Comparison of ENCODE assay signal across 8 cellular contexts in genomic region chr13:97432232-97432916, GRCh38. TPM values are rescaled to one million over a fixed set of nuclear protein-coding genes. Genes with fewer than 3 reads are reported as not detected.
A peak's percentile ranks its signal among the peaks of the same experiment; 100 is the strongest.
DNase-seq lines count a peak whose midpoint lies in the region; ATAC-seq and TF ChIP-seq lines count a peak whose summit lies in the region.

No MANE protein-coding gene starts in this region.

- DNase-seq in A673 (ENCODE audit: low spot score) = no peak
- DNase-seq in astrocyte of the hippocampus (ENCODE audit: low read depth, low spot score) = peak; percentile 21
- no peak for DNase-seq in lower leg skin (ENCODE audit: low spot score in 2 of 2)
- DNase-seq in type B pancreatic cell (ENCODE audit: extremely low spot score, unreplicated experiment) = no peak
- DNase-seq in omental fat pad (ENCODE audit: low spot score) = no peak
- DNase-seq in NCI-H1930 (lab: John Stamatoyannopoulos, UW) = no peak
- no peak for DNase-seq in A172 (ENCODE audit: low spot score)

- H3K9me3 ChIP-seq in A673 (ENCODE audit: low read depth, low read length, poor library complexity, severe bottlenecking) (no peaks in the 10 kb centered on the region), HEK293 (ENCODE audit: control insufficient read depth, insufficient read depth, low read depth, low read length) (no peaks in the 10 kb centered on the region)

- POLR2A ChIA-PET in A673 (lab: Charles Lee; ENCODE audit: low non-redundant PET) (no interaction called here), HEK293 (lab: Yijun Ruan, JAX) (interaction anchor here (0.6 to 1.6 kb wide), 8 partner anchors 9 to 320 kb away, joined by 3 to 9 read pairs (median 4); no protein-coding TSS in a partner anchor)

- H3K9me3 Mint-ChIP-seq in type B pancreatic cell = no peaks in the 10 kb centered on the region

- H3K4me1 ChIP-seq in A673 (ENCODE audit: insufficient read depth, low read length, poor library complexity, severe bottlenecking) (peaks cover 21% of the 10 kb centered on the region), HEK293 (ENCODE audit: control insufficient read depth, insufficient read depth, low read length) (no peaks in the 10 kb centered on the region)

- no peaks in the 10 kb centered on the region for H3K27me3 ChIP-seq in A673 (replicated peaks; ENCODE audit: insufficient read depth, low read depth, low read length, poor library complexity)

- H3K36me3 ChIP-seq in A673 (ENCODE audit: insufficient read depth, low read length, poor library complexity, severe bottlenecking) (no peaks in the 10 kb centered on the region), HEK293 (ENCODE audit: control insufficient read depth in 2 of 2, insufficient read depth in 1 of 2, low read length in 2 of 2) (no peaks in the 10 kb centered on the region)

- CTCF ChIA-PET in A673 (lab: Charles Lee) = interaction anchor here (0.7 to 1.2 kb wide), 3 partner anchors 226 to 1688 kb away, joined by 3 to 4 read pairs (median 3); no protein-coding TSS in a partner anchor
- CTCF ChIA-PET in HEK293 (lab: Yijun Ruan, JAX) = interaction anchor here (0.7 to 1.2 kb wide), 2 partner anchors 31 to 374 kb away, joined by 3 read pairs; no protein-coding TSS in a partner anchor

- ATAC-seq in omental fat pad (ENCODE audit: low FRiP score) = no peak

- H3K27ac ChIP-seq in A673 (ENCODE audit: low read depth, low read length, poor library complexity, severe bottlenecking) = peak overlapping the region; percentile 3
- H3K27ac ChIP-seq in HEK293 (ENCODE audit: extremely low read depth, low read depth, low read length) = peak overlapping the region; percentile 34; the same call in 1 of the 2 replicates

- intact Hi-C loops in A673 (cut with micrococcal nuclease; ENCODE audit: unreplicated experiment) (loop anchor here (2.0 to 10.0 kb wide), 3 partner anchors 142 to 512 kb away; no protein-coding TSS in a partner anchor), lower leg skin (cut with DNase I; ENCODE audit: low total_unique reads) (no loop called here)

- 6 to 12% methylated on average over 19 of the region's 19 CpGs for WGBS in lower leg skin, 2 donors

- TF ChIP-seq POLR2A in lower leg skin (IDR thresholded peaks at IDR 0.05) = no peak

- peak overlapping the region; percentile 99 for H3K27ac Mint-ChIP-seq in type B pancreatic cell

- H3K4me3 Mint-ChIP-seq in type B pancreatic cell = peak overlapping the region; percentile 97

- TF ChIP-seq CTCF in A673 (conservative IDR thresholded peaks at IDR 0.05; ENCODE audit: low read depth, low read length) = no peak
- no peak for TF ChIP-seq CTCF in HEK293 (tag by site-specific recombination; IDR thresholded peaks at IDR 0.05)
- TF ChIP-seq CTCF in lower leg skin (IDR thresholded peaks at IDR 0.05) = no peak
- no peak for TF ChIP-seq CTCF in type B pancreatic cell (conservative IDR thresholded peaks at IDR 0.05)
- no peak for TF ChIP-seq CTCF in omental fat pad (IDR thresholded peaks at IDR 0.05)

- no peaks in the 10 kb centered on the region for H3K27me3 Mint-ChIP-seq in type B pancreatic cell

- H3K4me3 ChIP-seq in A673 (ENCODE audit: low read depth, low read length, poor library complexity, severe bottlenecking) = peak overlapping the region; percentile 81
- H3K4me3 ChIP-seq in HEK293 (ENCODE audit: low read depth, low read length) = peak overlapping the region; percentile 78
- H3K4me3 ChIP-seq in lower leg skin (ENCODE audit: low read depth, poor library complexity, severe bottlenecking) = peak overlapping the region; percentile 37

- peaks cover 23% of the 10 kb centered on the region for H3K4me1 Mint-ChIP-seq in type B pancreatic cell (ENCODE audit: unreplicated experiment)

- H3K36me3 Mint-ChIP-seq in type B pancreatic cell = peaks cover 5% of the 10 kb centered on the region

- BruUV-seq in A673 (replicated peaks; lab: Mats Ljungman, UMichigan) = TSS peak; percentile 61

TF ChIP-seq in HEK293, 187 proteins besides CTCF, POLR2A, EP300 and RAD21:
- TF ChIP-seq PATZ1 (tag by site-specific recombination; IDR thresholded peaks at IDR 0.05) = 0 out of 2 replicates have a peak, but pooled peaks have one; percentile 9
- TF ChIP-seq ZNF544 (tag by site-specific recombination; IDR thresholded peaks at IDR 0.05) = no peak
- TF ChIP-seq WT1 (tag by site-specific recombination; IDR thresholded peaks at IDR 0.05) = no peak
- 0 out of 2 replicates have a peak, but pooled peaks have one; percentile 84 for TF ChIP-seq ZBTB17 (tag by site-specific recombination; IDR thresholded peaks at IDR 0.05)
- no peak for TF ChIP-seq ZNF585B (tag by site-specific recombination; IDR thresholded peaks at IDR 0.05)
- TF ChIP-seq ZNF660 (tag by site-specific recombination; IDR thresholded peaks at IDR 0.05) = 0 out of 2 replicates have a peak, but pooled peaks have one; percentile 12
- TF ChIP-seq ZXDB (tag by site-specific recombination; IDR thresholded peaks at IDR 0.05) = 0 out of 2 replicates have a peak, but pooled peaks have one; percentile 23
- no peak for TF ChIP-seq HOXD13 (CRISPR knock-in tag; IDR thresholded peaks at IDR 0.05; ENCODE audit: borderline replicate concordance)
- 0 out of 2 replicates have a peak, but pooled peaks have one; percentile 38 for TF ChIP-seq KLF17 (tag by site-specific recombination; IDR thresholded peaks at IDR 0.05)
- peak; percentile 52; the same call in 1 of the 2 replicates for TF ChIP-seq ZNF366 (tag by site-specific recombination; conservative IDR thresholded peaks at IDR 0.05)
- TF ChIP-seq ZNF777 (tag by site-specific recombination; IDR thresholded peaks at IDR 0.05; ENCODE audit: borderline replicate concordance) = no peak
- peak; percentile 96 for TF ChIP-seq ZNF600 (tag by site-specific recombination; IDR thresholded peaks at IDR 0.05)
- TF ChIP-seq ZNF362 (tag by site-specific recombination; IDR thresholded peaks at IDR 0.05) = peak; percentile 36; the same call in 1 of the 2 replicates
- TF ChIP-seq KLF16 (tag by site-specific recombination; IDR thresholded peaks at IDR 0.05) = no peak
- TF ChIP-seq KLF10 (tag by site-specific recombination; IDR thresholded peaks at IDR 0.05) = 0 out of 2 replicates have a peak, but pooled peaks have one; percentile 10
- TF ChIP-seq ZNF48 (tag by site-specific recombination; IDR thresholded peaks at IDR 0.05) = no peak
- no peak for TF ChIP-seq ZNF548 (tag by site-specific recombination; IDR thresholded peaks at IDR 0.05)
- peak; percentile 14; the same call in 1 of the 2 replicates for TF ChIP-seq KLF9 (tag by site-specific recombination; IDR thresholded peaks at IDR 0.05; ENCODE audit: low read depth)
- TF ChIP-seq ZNF335 (tag by site-specific recombination; conservative IDR thresholded peaks at IDR 0.05) = peak; percentile 97

RNA-seq across cellular contexts. Expression of gene RAP2A, which starts 1.6 kb away (rescaled TPM):
- 32.8 and 43.6 TPM in 2 replicates for total RNA-seq in A673 (2021)
- 10 to 100 TPM in 2 of 4 donors, 1 to 10 TPM in 2; 8.4 to 14.8 (median 10.3) TPM for total RNA-seq in lower leg skin
- total RNA-seq in type B pancreatic cell (ENCODE audit: low replicate concordance) = 29.7 and 37.5 TPM in 2 replicates
- 10 to 100 TPM; 18.2 to 42.9 (median 29.6) TPM for total RNA-seq in omental fat pad
- total RNA-seq in A172 (2014; rRNA removed; shearing (Covaris generic)) = 40.5 and 42.2 TPM in 2 replicates
